28 cellular contexts compared by ENCODE assay signal in the genomic region with DNA sequence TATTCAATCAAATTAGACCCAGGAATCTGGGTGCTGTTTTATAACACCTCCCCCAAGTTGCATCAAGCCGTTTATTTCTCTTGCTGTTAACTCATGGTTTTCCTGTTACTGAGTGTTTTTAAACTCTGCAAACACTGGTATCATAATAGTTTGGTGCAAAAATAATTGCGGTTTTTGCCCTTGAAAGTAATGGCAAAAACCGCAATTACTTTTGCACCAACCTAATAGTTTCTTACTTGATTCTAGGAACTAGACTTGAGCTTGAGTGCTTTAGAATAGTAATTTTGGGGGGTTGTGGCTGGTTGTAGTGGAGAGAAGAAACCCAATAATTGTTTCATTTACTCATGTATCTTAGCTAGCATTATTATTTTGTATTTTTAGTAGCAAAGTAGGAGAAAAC.
"Had no signal": no experiment of that assay in that cellular context is flagged by ENCODE, and none has a peak within 500 bp of the region (broad histone marks: within the 10 kb centered on the region; RNA-seq: fewer than 3 reads in every experiment).

No MANE protein-coding gene starts in this region.

- ATAC-seq: mucosa of descending colon; naive thymus-derived CD8-positive, alpha-beta T cell; pancreas; right cardiac atrium; stimulated activated effector memory CD8-positive, alpha-beta T cell treated with anti-CD3 and anti-CD28 coated beads, Interleukin-12 subunit alpha, Interleukin-12 subunit beta, amount 100 ng/mL, for 72 hours had no signal

- H3K4me3 ChIP-seq: hepatocyte, left ventricle myocardium inferior, lung, mucosa of descending colon, pancreas, prostate gland, sigmoid colon, spleen, suprapubic skin, thoracic aorta, tibial artery, uterus had no signal

- H3K9me3 Mint-ChIP-seq: memory B cell; naive thymus-derived CD8-positive, alpha-beta T cell; nephron; neural crest cell; stimulated activated effector memory CD8-positive, alpha-beta T cell treated with anti-CD3 and anti-CD28 coated beads, Interleukin-12 subunit alpha, Interleukin-12 subunit beta, amount 100 ng/mL, for 72 hours; stimulated activated naive CD8-positive, alpha-beta T cell treated with anti-CD3 and anti-CD28 coated beads, Interleukin-15, Interleukin-2, amounts not matched to agents 100 ng/mL and 50 ng/mL, for 24 hours; type B pancreatic cell had no signal

- H2AFZ ChIP-seq: hepatocyte had no signal

- DNase-seq: islet precursor cell; left ventricle myocardium inferior; midbrain; mucosa of descending colon; naive thymus-derived CD8-positive, alpha-beta T cell; nucleus accumbens; pancreas; posterior cingulate gyrus; retina; right cardiac atrium; sigmoid colon; spleen; stimulated activated CD4-positive, alpha-beta T cell treated with anti-CD3 and anti-CD28 coated beads, Interleukin-4, amount 100 ng/mL, for 24 hours; stimulated activated naive CD4-positive, alpha-beta T cell; tibial artery; uterus had no signal

- H3K27me3 ChIP-seq: hepatocyte, pancreas, sigmoid colon, suprapubic skin, tibial artery, uterus had no signal

- H3K27ac ChIP-seq: hepatocyte, left ventricle myocardium inferior, prostate gland, sigmoid colon, spleen, suprapubic skin, thoracic aorta, tibial artery, uterus had no signal

- H3K36me3 ChIP-seq: left ventricle myocardium inferior, pancreas, prostate gland, sigmoid colon, spleen, suprapubic skin, thoracic aorta, tibial artery, uterus had no signal

- H3K4me1 Mint-ChIP-seq: memory B cell; neural crest cell; stimulated activated effector memory CD8-positive, alpha-beta T cell treated with anti-CD3 and anti-CD28 coated beads, Interleukin-12 subunit alpha, Interleukin-12 subunit beta, amount 100 ng/mL, for 72 hours had no signal

- H3K27me3 Mint-ChIP-seq: type B pancreatic cell had no signal

- H3K4me1 ChIP-seq: prostate gland, sigmoid colon, spleen, tibial artery, uterus had no signal

- FAIRE-seq: pancreas, small intestine had no signal

- H3K4me2 ChIP-seq: hepatocyte had no signal

- H3K9me3 ChIP-seq: left ventricle myocardium inferior, mucosa of descending colon, pancreas, prostate gland, sigmoid colon, spleen, suprapubic skin, thoracic aorta, tibial artery, uterus had no signal

- H3K4me3 Mint-ChIP-seq: memory B cell; naive thymus-derived CD8-positive, alpha-beta T cell; nephron; neural crest cell; stimulated activated effector memory CD8-positive, alpha-beta T cell treated with anti-CD3 and anti-CD28 coated beads, Interleukin-12 subunit alpha, Interleukin-12 subunit beta, amount 100 ng/mL, for 72 hours; stimulated activated naive CD8-positive, alpha-beta T cell treated with anti-CD3 and anti-CD28 coated beads, Interleukin-15, Interleukin-2, amounts not matched to agents 100 ng/mL and 50 ng/mL, for 24 hours; type B pancreatic cell had no signal

- H3K27ac Mint-ChIP-seq: memory B cell; naive thymus-derived CD8-positive, alpha-beta T cell; nephron; stimulated activated effector memory CD8-positive, alpha-beta T cell treated with anti-CD3 and anti-CD28 coated beads, Interleukin-12 subunit alpha, Interleukin-12 subunit beta, amount 100 ng/mL, for 72 hours; stimulated activated naive CD8-positive, alpha-beta T cell treated with anti-CD3 and anti-CD28 coated beads, Interleukin-15, Interleukin-2, amounts not matched to agents 100 ng/mL and 50 ng/mL, for 24 hours had no signal

- H3K36me3 Mint-ChIP-seq: memory B cell; stimulated activated effector memory CD8-positive, alpha-beta T cell treated with anti-CD3 and anti-CD28 coated beads, Interleukin-12 subunit alpha, Interleukin-12 subunit beta, amount 100 ng/mL, for 72 hours; type B pancreatic cell had no signal

- H3K79me2 ChIP-seq: hepatocyte had no signal
